In genomic region chr20:62617711-62618483, GRCh38 we compare ENCODE assay signal across 8 cellular contexts. TPM values are rescaled to one million over a fixed set of nuclear protein-coding genes. Genes with fewer than 3 reads are reported as not detected.
A peak's percentile ranks its signal among the peaks of the same experiment; 100 is the strongest.
DNase-seq lines count a peak whose midpoint lies in the region; ATAC-seq and TF ChIP-seq lines count a peak whose summit lies in the region.

No MANE protein-coding gene starts in this region.

- H3K4me3 ChIP-seq in neuronal stem cell (ENCODE audit: low read length in 2 of 2) (no peak overlapping the region), osteoblast (ENCODE audit: insufficient read depth, low read length) (no peak overlapping the region), endodermal cell (ENCODE audit: low read length) (no peak overlapping the region)

- H2BK5ac ChIP-seq in neuronal stem cell (ENCODE audit: low read length) = no peak overlapping the region

- peaks cover 2% of the 10 kb centered on the region for H3K79me1 ChIP-seq in neuronal stem cell (ENCODE audit: low read depth, low read length)

- POLR2A ChIA-PET in activated naive CD8-positive, alpha-beta T cell treated with anti-CD3 and anti-CD28 coated beads, Interleukin-2, amount 10 ng/mL, durations not matched to agents 7 days and 5 days (lab: Charles Lee) = interaction anchor here (0.5 to 4.3 kb wide), 8 partner anchors 12 to 178 kb away, joined by 4 to 38 read pairs (median 6); partner anchors contain the start of genes MRGBP and SLCO4A1

- H3K36me3 Mint-ChIP-seq in activated naive CD8-positive, alpha-beta T cell treated with anti-CD3 and anti-CD28 coated beads, Interleukin-2, amount 10 ng/mL, durations not matched to agents 7 days and 5 days = no peaks in the 10 kb centered on the region
- H3K36me3 Mint-ChIP-seq in endodermal cell (ENCODE audit: low read depth) = no peaks in the 10 kb centered on the region

- no peak overlapping the region for H3K9ac ChIP-seq in neuronal stem cell (ENCODE audit: low read depth, low read length, poor library complexity)
- no peak overlapping the region for H3K9ac ChIP-seq in endodermal cell (ENCODE audit: extremely low read depth, low read length, poor library complexity, severe bottlenecking)

- H3K9me3 ChIP-seq in neuronal stem cell (replicated peaks in 1 of 2; ENCODE audit: control insufficient read depth in 2 of 2, insufficient read depth in 1 of 2, low read depth in 1 of 2, low read length in 2 of 2) (no peaks in the 10 kb centered on the region), osteoblast (ENCODE audit: low read depth, low read length) (no peaks in the 10 kb centered on the region), endodermal cell (ENCODE audit: control insufficient read depth, low read length) (no peaks in the 10 kb centered on the region)

- H4K91ac ChIP-seq in neuronal stem cell (ENCODE audit: low read depth, low read length, poor library complexity) = no peak overlapping the region

- H3K27ac ChIP-seq in neuronal stem cell (replicated peaks; ENCODE audit: low read length) = no peak overlapping the region
- H3K27ac ChIP-seq in osteoblast (ENCODE audit: low read depth, low read length) = no peak overlapping the region
- no peak overlapping the region for H3K27ac ChIP-seq in endodermal cell (ENCODE audit: low read depth, low read length)

- peak; percentile 41 for ATAC-seq in GM21717 (IDR thresholded peaks at IDR 0.05; ENCODE audit: unreplicated experiment)
- peak; percentile 66 for ATAC-seq in activated naive CD8-positive, alpha-beta T cell treated with anti-CD3 and anti-CD28 coated beads, Interleukin-2, amount 10 ng/mL, durations not matched to agents 7 days and 5 days (ENCODE audit: low read depth)

- no peak overlapping the region for H3K4ac ChIP-seq in neuronal stem cell (ENCODE audit: low read length)

- H3K4me1 ChIP-seq in neuronal stem cell (ENCODE audit: control insufficient read depth in 2 of 2, insufficient read depth in 1 of 2, low read depth in 1 of 2, low read length in 2 of 2) (peaks cover 0 to 7% of the 10 kb centered on the region in 2 donors), osteoblast (ENCODE audit: insufficient read depth, low read length) (no peaks in the 10 kb centered on the region), endodermal cell (ENCODE audit: control insufficient read depth, insufficient read depth, low read length) (no peaks in the 10 kb centered on the region)

- no peaks in the 10 kb centered on the region for H3K9me3 Mint-ChIP-seq in activated naive CD8-positive, alpha-beta T cell treated with anti-CD3 and anti-CD28 coated beads, Interleukin-2, amount 10 ng/mL, durations not matched to agents 7 days and 5 days
- no peaks in the 10 kb centered on the region for H3K9me3 Mint-ChIP-seq in endodermal cell

- H2BK12ac ChIP-seq in neuronal stem cell (ENCODE audit: low read length) = peak overlapping the region; percentile 73

- no peak overlapping the region for H3K18ac ChIP-seq in neuronal stem cell (ENCODE audit: low read length)

- TF ChIP-seq CTCF in osteoblast (IDR thresholded peaks at IDR 0.05; ENCODE audit: extremely low read depth, low read depth, low read length) = no peak
- TF ChIP-seq CTCF in endodermal cell (conservative IDR thresholded peaks at IDR 0.05) = no peak

- peaks cover 37% of the 10 kb centered on the region for H3K4me1 Mint-ChIP-seq in activated naive CD8-positive, alpha-beta T cell treated with anti-CD3 and anti-CD28 coated beads, Interleukin-2, amount 10 ng/mL, durations not matched to agents 7 days and 5 days
- peaks cover 3% of the 10 kb centered on the region for H3K4me1 Mint-ChIP-seq in endodermal cell

- no peak overlapping the region for H2AFZ ChIP-seq in neuronal stem cell (ENCODE audit: low read length)
- H2AFZ ChIP-seq in osteoblast (ENCODE audit: low read length) = no peak overlapping the region

- no peak overlapping the region for H4K8ac ChIP-seq in neuronal stem cell (ENCODE audit: low read depth, low read length)

- no peak overlapping the region for H2BK120ac ChIP-seq in neuronal stem cell (ENCODE audit: low read depth, low read length)

- DNase-seq in RPMI8226 = peak; percentile 21
- DNase-seq in activated naive CD8-positive, alpha-beta T cell treated with anti-CD3 and anti-CD28 coated beads, Interleukin-2, amount 10 ng/mL, durations not matched to agents 7 days and 5 days = peak; percentile 68
- DNase-seq in neuronal stem cell (ENCODE audit: low spot score) = no peak
- DNase-seq in islet precursor cell = no peak
- no peak for DNase-seq in osteoblast (ENCODE audit: insufficient read length, low spot score, missing footprints)
- DNase-seq in endodermal cell = no peak
- no peak for DNase-seq in NCI-H2029 treated with DMSO at 0.1 percent for 48 hours (lab: John Stamatoyannopoulos, UW)

- H2AK5ac ChIP-seq in neuronal stem cell (ENCODE audit: low read depth, low read length) = peak overlapping the region; percentile 37

- H3K27ac Mint-ChIP-seq in activated naive CD8-positive, alpha-beta T cell treated with anti-CD3 and anti-CD28 coated beads, Interleukin-2, amount 10 ng/mL, durations not matched to agents 7 days and 5 days = peak overlapping the region; percentile 98
- H3K27ac Mint-ChIP-seq in endodermal cell = no peak overlapping the region

- no peak overlapping the region for H3K14ac ChIP-seq in neuronal stem cell (ENCODE audit: low read length)

- H4K20me1 ChIP-seq in osteoblast (ENCODE audit: insufficient read depth, low read length) = no peaks in the 10 kb centered on the region

- H3K36me3 ChIP-seq in neuronal stem cell (replicated peaks in 1 of 2; ENCODE audit: control insufficient read depth in 2 of 2, insufficient read depth in 2 of 2, low read length in 2 of 2) = no peaks in the 10 kb centered on the region
- no peaks in the 10 kb centered on the region for H3K36me3 ChIP-seq in osteoblast (ENCODE audit: insufficient read depth, low read length)
- H3K36me3 ChIP-seq in endodermal cell (ENCODE audit: control insufficient read depth, insufficient read depth, low read length) = no peaks in the 10 kb centered on the region

- H3K79me2 ChIP-seq in osteoblast (ENCODE audit: insufficient read depth, low read length) = no peaks in the 10 kb centered on the region

- peak overlapping the region; percentile 49 for H2BK15ac ChIP-seq in neuronal stem cell (ENCODE audit: low read length)

- H3K4me3 Mint-ChIP-seq in activated naive CD8-positive, alpha-beta T cell treated with anti-CD3 and anti-CD28 coated beads, Interleukin-2, amount 10 ng/mL, durations not matched to agents 7 days and 5 days = peak overlapping the region; percentile 77
- no peak overlapping the region for H3K4me3 Mint-ChIP-seq in endodermal cell

- no CpG with 5 or more reads among the region's 23 CpGs for WGBS in neuronal stem cell (ENCODE audit: extremely low coverage in 2 of 2, insufficient read length in 2 of 2, insufficient replicate concordance in 1 of 2), 2 donors
- WGBS in endodermal cell (ENCODE audit: insufficient coverage in 1 of 2, insufficient read length in 1 of 2), 2 experiments = 82 to 87% methylated on average over 15 to 23 of the region's 23 CpGs

- H3K23ac ChIP-seq in neuronal stem cell (ENCODE audit: low read depth, low read length, poor library complexity) = no peak overlapping the region

- H3K4me2 ChIP-seq in neuronal stem cell (ENCODE audit: insufficient read depth, low read length, poor library complexity, severe bottlenecking) = no peak overlapping the region
- no peak overlapping the region for H3K4me2 ChIP-seq in osteoblast (ENCODE audit: insufficient read depth, low read length)

- H3K27me3 ChIP-seq in neuronal stem cell (ENCODE audit: control insufficient read depth in 3 of 3, insufficient read depth in 3 of 3, low read depth in 1 of 3, low read length in 3 of 3) (peaks cover 0 to 41% (median 0%) of the 10 kb centered on the region in 3 experiments), osteoblast (ENCODE audit: insufficient read depth, low read length) (peaks cover 9% of the 10 kb centered on the region), endodermal cell (ENCODE audit: control insufficient read depth, insufficient read depth, low read length, poor library complexity, severe bottlenecking) (no peaks in the 10 kb centered on the region)

- peaks cover 7% of the 10 kb centered on the region for H3K27me3 Mint-ChIP-seq in activated naive CD8-positive, alpha-beta T cell treated with anti-CD3 and anti-CD28 coated beads, Interleukin-2, amount 10 ng/mL, durations not matched to agents 7 days and 5 days
- H3K27me3 Mint-ChIP-seq in endodermal cell (ENCODE audit: insufficient read depth) = no peaks in the 10 kb centered on the region

RNA-seq across cellular contexts. Expression of gene SLCO4A1, which starts 24.4 kb away (rescaled TPM):
- total RNA-seq in activated naive CD8-positive, alpha-beta T cell treated with anti-CD3 and anti-CD28 coated beads, Interleukin-2, amount 10 ng/mL, durations not matched to agents 7 days and 5 days = 10 to 100 TPM; 57.5 to 61.9 TPM
- polyA plus RNA-seq in neuronal stem cell (2013, experiment 1 of 2) = 3.5 TPM
- polyA plus RNA-seq in neuronal stem cell (2013, experiment 2 of 2) = 3.9 TPM
- total RNA-seq in osteoblast (under 0.01 TPM in 1 of 2 replicates, not detected in the other), endodermal cell (1 to 10 TPM; 2.9 to 5.0 TPM)
- polyA plus RNA-seq in endodermal cell (2013, experiment 1 of 2) = 2.0 TPM
- polyA plus RNA-seq in endodermal cell (2013, experiment 2 of 2) = 1.7 TPM

Comparison
In these comparisons a context has a peak if more than half of its experiments do, and no peak if none do; other contexts are left out.
1. DNase-seq: peak in RPMI8226 (single experiment) and activated naive CD8-positive, alpha-beta T cell treated with anti-CD3 and anti-CD28 coated beads, Interleukin-2, amount 10 ng/mL, durations not matched to agents 7 days and 5 days (single experiment); none in neuronal stem cell (single experiment), islet precursor cell (single experiment), osteoblast (single experiment), endodermal cell (single experiment) and NCI-H2029 treated with DMSO at 0.1 percent for 48 hours (single experiment).
2. RNA of gene SLCO4A1, which starts 24.4 kb away (total RNA-seq): 57.5 to 61.9 TPM in activated naive CD8-positive, alpha-beta T cell treated with anti-CD3 and anti-CD28 coated beads, Interleukin-2, amount 10 ng/mL, durations not matched to agents 7 days and 5 days; 2.9 to 5.0 TPM in endodermal cell and under 0.01 TPM in osteoblast; every median in the first group is over 4 times any median in the second.